ENCODE assay signal across 8 cellular contexts in the genomic region with DNA sequence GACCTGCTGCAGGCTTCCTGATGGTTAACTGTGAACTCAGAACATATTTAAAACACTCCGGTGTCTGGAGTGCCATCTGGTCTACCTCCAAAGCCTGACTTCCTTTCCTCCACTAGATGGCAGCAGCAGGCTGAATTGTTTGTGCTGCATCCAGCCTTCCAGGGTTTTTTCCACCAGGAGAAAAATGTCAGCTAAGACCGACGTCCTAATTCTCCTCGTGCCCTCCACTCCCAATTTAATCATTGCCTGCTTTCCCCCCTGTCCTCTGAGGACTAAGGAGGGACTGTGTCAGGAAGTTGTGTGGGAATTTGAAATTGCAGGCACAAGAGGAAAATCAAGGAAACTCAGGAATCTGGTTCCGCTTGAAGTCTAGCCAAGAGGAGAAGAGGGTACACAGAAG.
A peak's percentile ranks its signal among the peaks of the same experiment; 100 is the strongest.
DNase-seq lines count a peak whose midpoint lies in the region; ATAC-seq and TF ChIP-seq lines count a peak whose summit lies in the region.

No MANE protein-coding gene starts in this region.

- TF ChIP-seq CTCF in HEK293 (tag by site-specific recombination; IDR thresholded peaks at IDR 0.05) (peak; percentile 66), epithelial cell of esophagus (IDR thresholded peaks at IDR 0.05; ENCODE audit: insufficient read depth, low read depth, low read length, missing control alignments) (peak; percentile 93), mucosa of descending colon (IDR thresholded peaks at IDR 0.05) (peak; percentile 77)

- POLR2A ChIA-PET in HEK293 (lab: Yijun Ruan, JAX) = no interaction called here

- intact Hi-C loops in mucosa of descending colon (cut with DNase I, micrococcal nuclease) = loop anchor here (5.0 kb wide), 2 partner anchors 122 to 127 kb away; no protein-coding TSS in a partner anchor

- H3K9me3 ChIP-seq in HEK293 (ENCODE audit: control insufficient read depth, insufficient read depth, low read depth, low read length) (no peaks in the 10 kb centered on the region), mucosa of descending colon (no peaks in the 10 kb centered on the region)

- DNase-seq in CD1c-positive myeloid dendritic cell (ENCODE audit: extremely low spot score) (peak; percentile 73), NCI-H748 (lab: John Stamatoyannopoulos, UW; ENCODE audit: unreplicated experiment) (peak; percentile 57), epithelial cell of esophagus (ENCODE audit: low read depth) (peak; percentile 77), mucosa of descending colon (peak in 2 of 3 donors; percentile 64 to 92), stromal cell of bone marrow (ENCODE audit: low read depth) (peak; percentile 62)
- peak; percentile 40 for DNase-seq in activated CD8-positive, alpha-beta memory T cell treated with anti-CD3 and anti-CD28 coated beads, Interleukin-2, amount 50 U/mL, for 4 hours

- ATAC-seq in mucosa of descending colon = peak; percentile 87
- no peak for ATAC-seq in GM21423 (IDR thresholded peaks at IDR 0.05; ENCODE audit: unreplicated experiment)

- H3K4me1 ChIP-seq in HEK293 (ENCODE audit: control insufficient read depth, insufficient read depth, low read length) (no peaks in the 10 kb centered on the region), mucosa of descending colon (ENCODE audit: low read depth) (no peaks in the 10 kb centered on the region)

- H3K4me3 ChIP-seq in HEK293 (ENCODE audit: low read depth, low read length) (no peak overlapping the region), epithelial cell of esophagus (ENCODE audit: low read length) (no peak overlapping the region), mucosa of descending colon (no peak overlapping the region)

- no peak overlapping the region for H3K27ac ChIP-seq in HEK293 (ENCODE audit: extremely low read depth, low read depth, low read length)

- CTCF ChIA-PET in HEK293 (lab: Yijun Ruan, JAX) = interaction anchor here (0.6 to 8.0 kb wide), 18 partner anchors 10 to 1016 kb away, joined by 3 to 96 read pairs (median 3); no protein-coding TSS in a partner anchor

- H3K36me3 ChIP-seq in HEK293 (ENCODE audit: control insufficient read depth in 2 of 2, insufficient read depth in 1 of 2, low read length in 2 of 2) (no peaks in the 10 kb centered on the region), mucosa of descending colon (ENCODE audit: low read depth) (no peaks in the 10 kb centered on the region)

TF ChIP-seq in HEK293, 187 proteins besides CTCF, POLR2A, EP300 and RAD21:
- no peak for TF ChIP-seq SALL2 (tag by site-specific recombination; IDR thresholded peaks at IDR 0.05; ENCODE audit: borderline replicate concordance)
- 0 out of 2 replicates have a peak, but pooled peaks have one; percentile 37 for TF ChIP-seq ZSCAN30 (tag by site-specific recombination; IDR thresholded peaks at IDR 0.05)
- no peak for TF ChIP-seq ZNF2 (tag by site-specific recombination; IDR thresholded peaks at IDR 0.05)
- 0 out of 2 replicates have a peak, but pooled peaks have one; percentile 49 for TF ChIP-seq ZNF660 (tag by site-specific recombination; IDR thresholded peaks at IDR 0.05)
- TF ChIP-seq ZBTB21 (tag by site-specific recombination; IDR thresholded peaks at IDR 0.05) = no peak
- peak; percentile 96 for TF ChIP-seq ZNF654 (tag by site-specific recombination; IDR thresholded peaks at IDR 0.05; ENCODE audit: low read depth)
- peak; percentile 90 for TF ChIP-seq IKZF3 (tag by site-specific recombination; IDR thresholded peaks at IDR 0.05)
